8 cellular contexts compared by ENCODE assay signal in genomic region chr4:147984065-147984777, GRCh38.
A peak's percentile ranks its signal among the peaks of the same experiment; 100 is the strongest.
DNase-seq lines count a peak whose midpoint lies in the region; TF ChIP-seq lines count a peak whose summit lies in the region.

No MANE protein-coding gene starts in this region.

- no peak for TF ChIP-seq POLR2A in erythroblast (IDR thresholded peaks at IDR 0.05; ENCODE audit: low read length)

- H3K27ac Mint-ChIP-seq in neural crest cell (ENCODE audit: unreplicated experiment) = no peak overlapping the region
- no peak overlapping the region for H3K27ac Mint-ChIP-seq in T-helper 2 cell treated with Interferon-gamma antibody and Interleukin-4, amounts not matched to agents 5 μg/mL and 100 μg/mL, for 36 hours

- no peak overlapping the region for H3K4me3 Mint-ChIP-seq in neural crest cell
- no peak overlapping the region for H3K4me3 Mint-ChIP-seq in T-helper 2 cell treated with Interferon-gamma antibody and Interleukin-4, amounts not matched to agents 5 μg/mL and 100 μg/mL, for 36 hours

- no peaks in the 10 kb centered on the region for H3K36me3 ChIP-seq in SJCRH30

- H3K4me3 ChIP-seq in HFF-Myc (replicated peaks; ENCODE audit: low read depth, low read length) = no peak overlapping the region
- no peak overlapping the region for H3K4me3 ChIP-seq in SJCRH30

- no peaks in the 10 kb centered on the region for H3K9me3 ChIP-seq in SJCRH30 (replicated peaks)

- DNase-seq in NCI-H1436 (lab: John Stamatoyannopoulos, UW) (peak; percentile 13), NCI-H1436 treated with DMSO at 0.1 percent for 48 hours (lab: John Stamatoyannopoulos, UW) (no peak), HFF-Myc (ENCODE audit: extremely low read depth, low read depth) (peak; percentile 38), SJCRH30 (peak; percentile 21 to 63), erythroblast (lab: John Stamatoyannopoulos, UW) (peak; percentile 22 to 44), neural crest cell (ENCODE audit: low read depth, low spot score) (peak; percentile 6), LoVo (ENCODE audit: low spot score) (no peak)
- DNase-seq in T-helper 2 cell treated with Interferon-gamma antibody and Interleukin-4, amounts not matched to agents 5 μg/mL and 100 μg/mL, for 36 hours (ENCODE audit: low spot score) = no peak

- no peaks in the 10 kb centered on the region for H3K27me3 ChIP-seq in SJCRH30

- TF ChIP-seq CTCF in HFF-Myc (IDR thresholded peaks at IDR 0.05; ENCODE audit: low read depth, low read length, missing control alignments) (peak; percentile 76), neural crest cell (conservative IDR thresholded peaks at IDR 0.05) (peak; percentile 67)

- H3K9me3 Mint-ChIP-seq in neural crest cell = peaks cover 5% of the 10 kb centered on the region
- H3K9me3 Mint-ChIP-seq in T-helper 2 cell treated with Interferon-gamma antibody and Interleukin-4, amounts not matched to agents 5 μg/mL and 100 μg/mL, for 36 hours = no peaks in the 10 kb centered on the region

- no peaks in the 10 kb centered on the region for H3K4me1 ChIP-seq in SJCRH30

- no peak overlapping the region for H3K27ac ChIP-seq in SJCRH30

- peaks cover 7% of the 10 kb centered on the region for H3K4me1 Mint-ChIP-seq in neural crest cell
- H3K4me1 Mint-ChIP-seq in T-helper 2 cell treated with Interferon-gamma antibody and Interleukin-4, amounts not matched to agents 5 μg/mL and 100 μg/mL, for 36 hours (ENCODE audit: low read depth) = peaks cover 31% of the 10 kb centered on the region

- H3K36me3 Mint-ChIP-seq in neural crest cell (ENCODE audit: low read depth) = peaks cover 3% of the 10 kb centered on the region
- peaks cover 2% of the 10 kb centered on the region for H3K36me3 Mint-ChIP-seq in T-helper 2 cell treated with Interferon-gamma antibody and Interleukin-4, amounts not matched to agents 5 μg/mL and 100 μg/mL, for 36 hours (ENCODE audit: low read depth)

- H3K27me3 Mint-ChIP-seq in neural crest cell (ENCODE audit: low read depth) = no peaks in the 10 kb centered on the region
- peaks cover 3% of the 10 kb centered on the region for H3K27me3 Mint-ChIP-seq in T-helper 2 cell treated with Interferon-gamma antibody and Interleukin-4, amounts not matched to agents 5 μg/mL and 100 μg/mL, for 36 hours (ENCODE audit: low read depth)

Comparison
In these comparisons a context has a peak if more than half of its experiments do, and no peak if none do; other contexts are left out.
1. DNase-seq: peak in NCI-H1436 (single experiment), HFF-Myc (single experiment), SJCRH30 (2 of 2), erythroblast (2 of 2) and neural crest cell (single experiment); none in NCI-H1436 treated with DMSO at 0.1 percent for 48 hours (single experiment), LoVo (single experiment) and T-helper 2 cell treated with Interferon-gamma antibody and Interleukin-4, amounts not matched to agents 5 μg/mL and 100 μg/mL, for 36 hours (single experiment).